In the genomic region with DNA sequence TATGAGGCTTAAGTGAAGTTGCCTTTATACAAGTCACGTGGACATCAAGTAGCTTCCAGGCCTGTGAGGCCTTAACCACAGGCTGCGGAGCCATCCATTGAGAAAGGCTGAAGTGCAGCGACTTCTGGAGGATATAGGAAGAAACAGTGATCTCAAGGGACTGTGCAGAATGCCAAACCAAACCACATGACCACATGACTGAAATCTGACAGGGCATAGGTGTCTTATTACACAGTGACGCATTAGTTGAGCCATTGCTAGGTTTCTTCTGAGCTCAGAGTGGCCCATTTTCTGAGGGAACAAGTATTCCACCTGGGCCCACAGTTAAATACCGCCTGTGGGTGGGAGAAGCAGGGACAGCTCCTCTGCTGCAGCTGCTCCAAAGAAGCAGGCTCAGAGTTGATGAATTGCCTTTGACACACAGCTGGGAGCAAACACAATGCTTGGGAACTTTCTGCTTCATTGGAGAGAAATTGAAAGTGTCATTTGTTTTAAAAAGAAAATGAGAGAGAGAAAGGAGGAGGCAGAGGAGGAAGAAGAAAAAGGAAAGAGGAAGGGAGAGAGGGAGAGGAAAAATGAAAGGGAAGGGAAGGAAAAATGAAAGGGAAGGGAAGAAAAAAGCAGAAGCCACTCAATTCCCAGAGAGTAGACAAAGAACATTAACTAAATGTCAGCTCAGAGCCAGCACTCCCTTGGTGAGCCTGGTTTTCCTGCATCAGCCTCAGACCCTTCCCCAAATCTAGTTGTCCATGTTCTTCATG, we compare ENCODE assay signal across 9 cellular contexts.
DNase-seq lines count a peak whose midpoint lies in the region.
"Had no signal": no experiment of that assay in that cellular context is flagged by ENCODE, and none has a peak within 500 bp of the region (broad histone marks: within the 10 kb centered on the region; RNA-seq: fewer than 3 reads in every experiment).

No MANE protein-coding gene starts in this region.

- in situ Hi-C loops in SK-MEL-5 (cut with HindIII; ENCODE audit: low pct_unique_long_range_greater_than_20kb, low sequenced_read_pairs), result no loop called here

- CTCF ChIA-PET in activated naive CD4-positive, alpha-beta T cell treated with anti-CD3 and anti-CD28 coated beads, Interleukin-2, amount 10 ng/mL, durations not matched to agents 7 days and 5 days (lab: Charles Lee), result interaction anchor here (0.6 to 0.8 kb wide), 2 partner anchors 24 to 288 kb away, joined by 3 to 4 read pairs; no protein-coding TSS in a partner anchor

- H3K4me3 Mint-ChIP-seq in activated naive CD4-positive, alpha-beta T cell treated with anti-CD3 and anti-CD28 coated beads, Interleukin-2, amount 10 ng/mL, durations not matched to agents 7 days and 5 days, result no peak overlapping the region
- H3K4me3 Mint-ChIP-seq: CD4-positive, CD25-positive, alpha-beta regulatory T cell had no signal

- DNase-seq in NCI-H1417 (lab: John Stamatoyannopoulos, UW) (peak; percentile 13 to 100 (median 40)), NCI-H1417 treated with DMSO at 0.1 percent for 48 hours (lab: John Stamatoyannopoulos, UW) (no peak), HPDE6-E6E7 (ENCODE audit: extremely low spot score) (peak; percentile 48), SK-MEL-5 (ENCODE audit: low read depth, low spot score) (peak; percentile 99), glomerular visceral epithelial cell (ENCODE audit: extremely low spot score) (peak; percentile 88), NCI-H1092 treated with DMSO at 0.1 percent for 48 hours (lab: John Stamatoyannopoulos, UW) (no peak)
- no peak for DNase-seq in stimulated activated CD4-positive, alpha-beta T cell treated with anti-CD3 and anti-CD28 coated beads, Interleukin-2, amount 100 ng/mL, for 24 hours
- no peak for DNase-seq in activated naive CD4-positive, alpha-beta T cell treated with anti-CD3 and anti-CD28 coated beads, Interleukin-2, amount 10 ng/mL, durations not matched to agents 7 days and 5 days
- DNase-seq: CD4-positive, CD25-positive, alpha-beta regulatory T cell had no signal

- no peaks in the 10 kb centered on the region for H3K9me3 Mint-ChIP-seq in activated naive CD4-positive, alpha-beta T cell treated with anti-CD3 and anti-CD28 coated beads, Interleukin-2, amount 10 ng/mL, durations not matched to agents 7 days and 5 days
- H3K9me3 Mint-ChIP-seq: CD4-positive, CD25-positive, alpha-beta regulatory T cell had no signal

- no peak overlapping the region for H3K27ac Mint-ChIP-seq in activated naive CD4-positive, alpha-beta T cell treated with anti-CD3 and anti-CD28 coated beads, Interleukin-2, amount 10 ng/mL, durations not matched to agents 7 days and 5 days
- H3K27ac Mint-ChIP-seq: CD4-positive, CD25-positive, alpha-beta regulatory T cell had no signal

- no peaks in the 10 kb centered on the region for H3K4me1 Mint-ChIP-seq in activated naive CD4-positive, alpha-beta T cell treated with anti-CD3 and anti-CD28 coated beads, Interleukin-2, amount 10 ng/mL, durations not matched to agents 7 days and 5 days
- H3K4me1 Mint-ChIP-seq: CD4-positive, CD25-positive, alpha-beta regulatory T cell had no signal

- H3K36me3 Mint-ChIP-seq in activated naive CD4-positive, alpha-beta T cell treated with anti-CD3 and anti-CD28 coated beads, Interleukin-2, amount 10 ng/mL, durations not matched to agents 7 days and 5 days, result no peaks in the 10 kb centered on the region
- H3K36me3 Mint-ChIP-seq: CD4-positive, CD25-positive, alpha-beta regulatory T cell had no signal

- H3K27me3 Mint-ChIP-seq in activated naive CD4-positive, alpha-beta T cell treated with anti-CD3 and anti-CD28 coated beads, Interleukin-2, amount 10 ng/mL, durations not matched to agents 7 days and 5 days, result peaks cover 21% of the 10 kb centered on the region

Comparison
In these comparisons a context has a peak if more than half of its experiments do, and no peak if none do; other contexts are left out.
1. DNase-seq: peak in NCI-H1417 (3 of 3), HPDE6-E6E7 (single experiment), SK-MEL-5 (single experiment) and glomerular visceral epithelial cell (single experiment); none in NCI-H1417 treated with DMSO at 0.1 percent for 48 hours (single experiment), stimulated activated CD4-positive, alpha-beta T cell treated with anti-CD3 and anti-CD28 coated beads, Interleukin-2, amount 100 ng/mL, for 24 hours (0 of 2), activated naive CD4-positive, alpha-beta T cell treated with anti-CD3 and anti-CD28 coated beads, Interleukin-2, amount 10 ng/mL, durations not matched to agents 7 days and 5 days (single experiment) and NCI-H1092 treated with DMSO at 0.1 percent for 48 hours (single experiment).